ENCODE assay signal across 1 cellular context in genomic region chrX:9526965-9527364, GRCh38.
TF ChIP-seq lines count a peak whose summit lies in the region.

No MANE protein-coding gene starts in this region.

TF ChIP-seq in IMR-90, 13 proteins besides CTCF, POLR2A, EP300 and RAD21 (continued from another document):
- TF ChIP-seq ELK1 (IDR thresholded peaks at IDR 0.05; ENCODE audit: borderline replicate concordance, low read depth, low read length): no peak
- no peak for TF ChIP-seq MAFK (IDR thresholded peaks at IDR 0.05; ENCODE audit: low read depth, low read length)
- no peak for TF ChIP-seq CEBPB (IDR thresholded peaks at IDR 0.05; ENCODE audit: low read depth, low read length)
TF ChIP-seq in IMR-90: peak in this region for 0.
